Comparison of ENCODE assay signal across 1 cellular context in the genomic region with DNA sequence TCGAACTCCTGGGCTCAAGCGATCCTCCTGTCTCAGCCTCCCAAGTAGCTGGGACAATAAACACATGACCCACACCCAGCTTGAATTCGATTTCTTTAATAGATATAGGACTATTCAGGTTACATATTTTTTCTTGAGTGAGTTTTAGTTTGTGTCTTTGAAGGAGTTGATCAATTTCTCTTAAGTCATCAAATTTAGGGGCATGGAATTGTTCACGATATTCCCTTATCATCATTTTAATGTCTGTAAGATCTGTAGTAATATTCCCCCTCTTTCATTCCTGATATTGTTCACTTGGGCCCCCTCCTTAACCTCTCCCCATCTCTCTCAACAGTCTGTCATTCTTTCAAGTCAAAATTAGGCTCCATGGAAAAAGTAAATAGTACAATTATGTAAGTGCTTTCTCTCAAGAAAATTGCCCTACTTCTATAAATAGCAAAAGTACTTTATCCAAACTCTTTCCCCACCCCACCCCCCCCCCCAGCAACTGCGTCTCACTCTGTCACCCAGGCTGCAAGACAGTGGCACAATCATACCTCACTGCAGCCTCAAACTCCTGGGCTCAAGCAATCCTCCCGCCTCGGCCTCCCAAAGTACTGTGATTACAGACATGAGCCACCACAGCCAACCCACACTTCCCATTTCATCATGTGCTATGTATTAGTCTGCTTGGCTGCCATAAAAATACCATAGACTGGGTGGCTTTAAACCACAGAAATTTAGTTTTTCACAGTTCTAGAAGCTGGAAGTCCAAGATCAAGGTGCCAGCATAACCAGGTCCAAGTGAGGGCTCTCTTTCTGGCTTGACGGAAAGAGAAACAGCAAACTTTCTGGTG.
A peak's percentile ranks its signal among the peaks of the same experiment; 100 is the strongest.
TF ChIP-seq lines count a peak whose summit lies in the region.

No MANE protein-coding gene starts in this region.

TF ChIP-seq in HepG2, 621 proteins besides CTCF, POLR2A, EP300 and RAD21 (continued from another document):
- TF ChIP-seq HOXA7 (CRISPR knock-in tag; IDR thresholded peaks at IDR 0.05) (no peak), MAFK (conservative IDR thresholded peaks at IDR 0.05 in 1 of 2, IDR thresholded peaks at IDR 0.05 in 1 of 2; ENCODE audit: low read length in 2 of 2) (peak; percentile 76 to 86), MAFF (IDR thresholded peaks at IDR 0.05; ENCODE audit: low read depth, low read length) (peak; percentile 83), ZNF770 (CRISPR knock-in tag; IDR thresholded peaks at IDR 0.05) (0 out of 2 replicates have a peak, but pooled peaks have one; percentile 48), HNRNPK (IDR thresholded peaks at IDR 0.05; ENCODE audit: low read depth, low read length, poor library complexity, severe bottlenecking) (peak; percentile 39), RBM22 (optimal IDR thresholded peaks at IDR 0.05; ENCODE audit: low read length) (peak; percentile 32)
